Comparison of ENCODE assay signal across 25 cellular contexts in genomic region chr13:72986197-72986596, GRCh38.
"Had no signal": no experiment of that assay in that cellular context is flagged by ENCODE, and none has a peak within 500 bp of the region (broad histone marks: within the 10 kb centered on the region; RNA-seq: fewer than 3 reads in every experiment).

No MANE protein-coding gene starts in this region.

- H3K4me3 ChIP-seq: colonic mucosa, gastrocnemius medialis, mucosa of descending colon, right atrium auricular region, smooth muscle cell, stomach, thyroid gland had no signal

- H3K36me3 ChIP-seq: colonic mucosa, gastrocnemius medialis, neutrophil, right atrium auricular region, thyroid gland had no signal

- H3K27ac ChIP-seq: colonic mucosa, epithelial cell of prostate, gastrocnemius medialis, neutrophil, parathyroid adenoma, right atrium auricular region, stomach, thyroid gland had no signal

- ATAC-seq: esophagus mucosa; gastrocnemius medialis; left lobe of liver; natural killer cell treated with Interleukin-12 subunit alpha and Interleukin-12 subunit beta and Interleukin-15 and Interleukin-18, amount 100 ng/mL, for 72 hours; sciatic nerve had no signal

- H3K4me1 ChIP-seq: colonic mucosa, gastrocnemius medialis, parathyroid adenoma, right atrium auricular region had no signal

- H3K79me2 ChIP-seq: parathyroid adenoma had no signal

- H3K9ac ChIP-seq: parathyroid adenoma had no signal

- H3K27me3 ChIP-seq: colonic mucosa, gastrocnemius medialis, neutrophil, right atrium auricular region, stomach, thyroid gland had no signal

- H3K4me2 ChIP-seq: smooth muscle cell had no signal

- DNase-seq: colonic mucosa; effector CD8-positive, alpha-beta T cell; endodermal cell; foreskin fibroblast; gastrocnemius medialis; head of caudate nucleus; kidney; mucosa of descending colon; naive B cell; stimulated activated CD4-positive, alpha-beta T cell treated with anti-CD3 and anti-CD28 coated beads, Interleukin-12 subunit alpha, Interleukin-12 subunit beta, amount 100 ng/mL, for 4 hours; stimulated activated CD4-positive, alpha-beta T cell treated with anti-CD3 and anti-CD28 coated beads, Interleukin-1b, Interleukin-23, amount 100 ng/mL, for 48 hours; stimulated activated CD4-positive, alpha-beta T cell treated with anti-CD3 and anti-CD28 coated beads, Interleukin-4, amount 100 ng/mL, for 1 hour; stimulated activated CD8-positive, alpha-beta memory T cell treated with anti-CD3 and anti-CD28 coated beads, Interleukin-4, amount 100 ng/mL, for 48 hours; stimulated activated naive CD4-positive, alpha-beta T cell treated with Interleukin-2 at 50 U/mL for 16 hours; stomach; thyroid gland had no signal

- H3K9me3 ChIP-seq: colonic mucosa, gastrocnemius medialis, mucosa of descending colon, neutrophil, right atrium auricular region, stomach, thyroid gland had no signal
